Comparison of ENCODE assay signal across 12 cellular contexts in the genomic region with DNA sequence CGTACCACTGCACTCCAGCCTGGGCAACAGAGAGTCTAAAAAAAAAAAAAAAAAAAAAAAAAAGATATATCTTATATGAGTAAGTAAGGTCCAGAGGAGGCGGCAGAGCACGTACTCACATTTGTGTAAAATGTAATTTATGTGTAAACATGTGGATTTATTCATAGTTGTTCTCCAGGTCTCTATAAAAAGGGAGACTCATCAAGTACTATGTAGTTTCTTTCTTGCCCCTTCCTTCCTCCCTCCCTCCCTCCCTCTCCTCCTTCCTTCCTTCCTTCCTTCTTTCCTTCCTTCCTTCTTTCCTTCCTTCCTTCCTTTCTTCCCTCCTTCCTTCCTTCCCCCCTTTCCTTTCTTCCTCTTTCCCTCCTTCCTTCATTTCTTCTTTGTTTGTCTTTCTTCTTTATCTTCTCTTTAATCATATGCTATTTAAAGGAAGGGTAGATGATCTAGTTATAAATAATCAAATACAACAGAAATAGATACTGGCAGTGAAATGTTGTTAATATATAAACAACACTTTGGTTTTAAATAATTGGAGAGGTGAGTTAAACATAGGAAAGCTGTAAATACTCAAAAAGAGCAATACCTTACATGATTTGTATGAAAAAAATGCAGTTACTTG.
"Had no signal": no experiment of that assay in that cellular context is flagged by ENCODE, and none has a peak within 500 bp of the region (broad histone marks: within the 10 kb centered on the region; RNA-seq: fewer than 3 reads in every experiment).

No MANE protein-coding gene starts in this region.

- H3K27ac ChIP-seq: neural progenitor cell, right atrium auricular region, WERI-Rb-1 had no signal

- H3K27ac Mint-ChIP-seq: dendritic cell treated with granulocyte-macrophage colony-stimulating factor and Interleukin-4, amounts not matched to agents 40 ng/mL and 50 ng/mL, for 4 days; endodermal cell; immature natural killer cell; natural killer cell; neural progenitor cell had no signal

- H3K9me3 ChIP-seq: right atrium auricular region, tibial nerve had no signal

- H3K27me3 ChIP-seq: neural progenitor cell, right atrium auricular region, tibial nerve had no signal

- H3K9me3 Mint-ChIP-seq: central memory CD8-positive, alpha-beta T cell; dendritic cell treated with granulocyte-macrophage colony-stimulating factor and Interleukin-4, amounts not matched to agents 40 ng/mL and 50 ng/mL, for 4 days; endodermal cell; immature natural killer cell; natural killer cell; neural progenitor cell had no signal

- H3K4me1 Mint-ChIP-seq: central memory CD8-positive, alpha-beta T cell; immature natural killer cell; natural killer cell; neural progenitor cell had no signal

- H3K36me3 ChIP-seq: neural progenitor cell, right atrium auricular region, tibial nerve, WERI-Rb-1 had no signal

- H3K4me3 Mint-ChIP-seq: activated naive CD8-positive, alpha-beta T cell; central memory CD8-positive, alpha-beta T cell; dendritic cell treated with granulocyte-macrophage colony-stimulating factor and Interleukin-4, amounts not matched to agents 40 ng/mL and 50 ng/mL, for 4 days; endodermal cell; immature natural killer cell; natural killer cell; neural progenitor cell had no signal

- H3K27me3 Mint-ChIP-seq: activated naive CD8-positive, alpha-beta T cell; dendritic cell treated with granulocyte-macrophage colony-stimulating factor and Interleukin-4, amounts not matched to agents 40 ng/mL and 50 ng/mL, for 4 days had no signal

- DNase-seq: kidney, natural killer cell, occipital lobe had no signal

- H3K4me2 ChIP-seq: neural progenitor cell had no signal

- H3K36me3 Mint-ChIP-seq: activated naive CD8-positive, alpha-beta T cell; immature natural killer cell; natural killer cell; neural progenitor cell had no signal

- H3K4me1 ChIP-seq: neural progenitor cell, right atrium auricular region had no signal

- H3K4me3 ChIP-seq: neural progenitor cell, right atrium auricular region, tibial nerve had no signal

- H3K9ac ChIP-seq: neural progenitor cell had no signal
